22 cellular contexts compared by ENCODE assay signal in genomic region chr22:26439559-26439958, GRCh38.
"Had no signal": no experiment of that assay in that cellular context is flagged by ENCODE, and none has a peak within 500 bp of the region (broad histone marks: within the 10 kb centered on the region; RNA-seq: fewer than 3 reads in every experiment).

No MANE protein-coding gene starts in this region.

- FAIRE-seq: endothelial cell of umbilical vein had no signal

- H3K4me3 ChIP-seq: coronary artery, esophagus muscularis mucosa, lower lobe of right lung, prostate gland, right atrium auricular region, sigmoid colon, spleen, thyroid gland had no signal

- H3K9me3 ChIP-seq: esophagus muscularis mucosa, lower lobe of right lung, prostate gland, right atrium auricular region, sigmoid colon, spleen, thyroid gland had no signal

- H3K27ac ChIP-seq: coronary artery, esophagus muscularis mucosa, lower lobe of right lung, prostate gland, right atrium auricular region, sigmoid colon, spleen, thyroid gland had no signal

- ATAC-seq: left ventricle myocardium superior; lower lobe of right lung; naive thymus-derived CD8-positive, alpha-beta T cell; stimulated activated memory B cell treated with anti-CD40 and anti-IgM and Interleukin-4, amounts not matched to agents 10 μg/mL and 1 μg/mL and 100 μg/mL, for 72 hours had no signal

- DNase-seq: dermis blood vessel endothelial cell; effector memory CD4-positive, alpha-beta T cell; foreskin melanocyte; glutamatergic neuron; hypothalamus; immature natural killer cell; islet precursor cell; left ventricle myocardium superior; lower lobe of right lung; naive thymus-derived CD8-positive, alpha-beta T cell; nephron progenitor cell; sigmoid colon; spleen; stimulated activated CD4-positive, alpha-beta T cell treated with anti-CD3 and anti-CD28 coated beads, Interleukin-4, amount 100 ng/mL, for 4 hours; thyroid gland; trophoblast cell had no signal

- H3K4me1 ChIP-seq: esophagus muscularis mucosa, lower lobe of right lung, right atrium auricular region, sigmoid colon had no signal

- H3K27me3 ChIP-seq: right atrium auricular region, sigmoid colon, spleen, thyroid gland had no signal

- H3K36me3 ChIP-seq: esophagus muscularis mucosa, lower lobe of right lung, prostate gland, right atrium auricular region, sigmoid colon, thyroid gland had no signal
